25 cellular contexts compared by ENCODE assay signal in the genomic region with DNA sequence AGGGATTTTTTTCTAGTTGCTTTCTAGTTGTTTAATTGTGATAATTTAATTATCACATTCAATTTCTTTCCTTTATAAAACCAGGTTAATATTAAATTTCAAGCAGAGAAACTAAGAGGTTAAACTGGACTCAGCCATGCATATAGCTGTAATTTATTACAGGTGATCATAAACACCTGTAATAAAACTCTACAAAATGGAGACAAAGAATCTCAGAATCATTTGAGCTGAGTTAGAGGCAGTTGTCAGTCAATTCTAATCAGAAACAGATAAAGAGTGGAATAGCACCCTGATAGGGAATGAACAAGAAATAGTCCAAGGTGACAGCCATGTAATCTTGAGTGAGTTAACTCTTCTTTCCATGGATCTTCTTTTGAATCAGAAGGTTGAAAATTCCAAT. TPM values are rescaled to one million over a fixed set of nuclear protein-coding genes. Genes with fewer than 3 reads are reported as not detected.
DNase-seq lines count a peak whose midpoint lies in the region; ATAC-seq and TF ChIP-seq lines count a peak whose summit lies in the region.
"Had no signal": no experiment of that assay in that cellular context is flagged by ENCODE, and none has a peak within 500 bp of the region (broad histone marks: within the 10 kb centered on the region; RNA-seq: fewer than 3 reads in every experiment).

No MANE protein-coding gene starts in this region.

- TF ChIP-seq CTCF in left ventricle myocardium inferior (IDR thresholded peaks at IDR 0.05; ENCODE audit: borderline replicate concordance) (no peak), VCaP (conservative IDR thresholded peaks at IDR 0.05) (no peak), neutrophil (IDR thresholded peaks at IDR 0.05) (no peak)

- H3K27me3 ChIP-seq in left ventricle myocardium inferior (ENCODE audit: low read depth) (no peaks in the 10 kb centered on the region), neutrophil (no peaks in the 10 kb centered on the region)
- H3K27me3 ChIP-seq: SJCRH30 had no signal

- H3K4me3 ChIP-seq in left ventricle myocardium inferior: no peak overlapping the region
- no peak overlapping the region for H3K4me3 ChIP-seq in neutrophil (ENCODE audit: low read depth in 1 of 2, low read length in 1 of 2)
- H3K4me3 ChIP-seq: GM12878, SJCRH30 had no signal

- H3K27ac ChIP-seq in left ventricle myocardium inferior (replicated peaks) (peak overlapping the region; percentile 36), VCaP (0 out of 2 replicates have a peak overlapping the region, but pooled peaks have one; percentile 10), neutrophil (peak overlapping the region; percentile 98)
- H3K27ac ChIP-seq: C4-2B, KMS-11, SJCRH30 had no signal

- H3K4me1 ChIP-seq in left ventricle myocardium inferior (peaks cover 19% of the 10 kb centered on the region), neutrophil (ENCODE audit: control insufficient read depth in 1 of 2, insufficient read depth in 1 of 2, low read depth in 1 of 2, low read length in 1 of 2) (peaks cover 43 to 45% of the 10 kb centered on the region in 2 experiments)
- H3K4me1 ChIP-seq: SJCRH30 had no signal

- ATAC-seq in left ventricle myocardium superior: no peak
- ATAC-seq: CD8-positive, alpha-beta T cell; HCT116; Panc1; SK-N-SH treated with all-trans-retinoic acid at 6 μM for 48 hours had no signal

- DNase-seq in left ventricle myocardium inferior: no peak
- DNase-seq in left ventricle myocardium superior: no peak
- no peak for DNase-seq in SIG-M5 treated with dmso at 0.1 percent for 504 hours (lab: John Stamatoyannopoulos, UW; ENCODE audit: unreplicated experiment)
- DNase-seq in GM19238 (ENCODE audit: insufficient read length, low spot score): no peak
- no peak for DNase-seq in KG1 (lab: John Stamatoyannopoulos, UW)
- DNase-seq: Caco-2; CD8-positive, alpha-beta T cell; EL; GDM1; IMR-90; NCI-H1092; NCI-H1436 treated with DMSO at 0.1 percent for 48 hours; NCI-H187 treated with DMSO at 0.1 percent for 48 hours; NCI-H2107; NCI-H446 treated with DMSO at 0.1 percent for 48 hours; SJCRH30 had no signal

- intact Hi-C loops in left ventricle myocardium inferior (cut with micrococcal nuclease) (no loop called here), left ventricle myocardium superior (cut with micrococcal nuclease) (no loop called here)

- no peaks in the 10 kb centered on the region for H3K9me3 ChIP-seq in left ventricle myocardium inferior (replicated peaks)
- H3K9me3 ChIP-seq in neutrophil: no peaks in the 10 kb centered on the region
- H3K9me3 ChIP-seq: Caco-2, SJCRH30 had no signal

- H3K36me3 ChIP-seq in left ventricle myocardium inferior (no peaks in the 10 kb centered on the region), neutrophil (no peaks in the 10 kb centered on the region)
- H3K36me3 ChIP-seq: SJCRH30 had no signal

RNA-seq across cellular contexts. Expression of gene B3GNT5, which starts 39.6 kb away (rescaled TPM):
- total RNA-seq in left ventricle myocardium inferior: 2.1 TPM
- total RNA-seq in left ventricle myocardium superior: 2.1 TPM

RNA-seq across cellular contexts. Expression of gene LAMP3, which starts 50.9 kb away (rescaled TPM):
- total RNA-seq in left ventricle myocardium inferior (not detected), left ventricle myocardium superior (not detected)
- total RNA-seq: IMR-90, OCI-LY7 had no signal

Comparison
In these comparisons a context has a peak if more than half of its experiments do, and no peak if none do; other contexts are left out.
1. H3K27ac ChIP-seq: peak in every context shown above with its lines; median percentile 98 in neutrophil; 36 in left ventricle myocardium inferior; 10 in VCaP.